In the genomic region with DNA sequence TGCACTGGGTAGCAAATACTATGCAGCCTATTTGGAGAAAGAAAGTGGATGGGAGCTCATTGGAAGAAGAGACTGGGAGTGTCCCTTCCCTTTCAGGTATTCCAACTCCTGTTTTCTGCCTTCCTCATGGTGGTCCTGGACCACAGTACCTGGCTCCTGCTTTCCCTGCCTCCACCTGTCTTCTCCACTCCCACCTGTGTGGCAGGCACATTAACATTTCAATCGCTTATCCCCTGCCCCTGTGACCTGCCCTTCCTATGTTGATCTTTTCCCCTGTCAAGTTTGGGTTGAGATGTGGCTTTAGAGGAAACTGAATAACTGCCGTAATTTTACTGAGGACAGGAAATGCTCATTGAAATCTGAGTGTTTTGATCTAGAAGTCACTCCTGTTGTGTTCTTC, we compare ENCODE assay signal across 28 cellular contexts.
"Had no signal": no experiment of that assay in that cellular context is flagged by ENCODE, and none has a peak within 500 bp of the region (broad histone marks: within the 10 kb centered on the region; RNA-seq: fewer than 3 reads in every experiment).

No MANE protein-coding gene starts in this region.

- H3K27me3 Mint-ChIP-seq: stimulated activated naive B cell treated with anti-CD40 and anti-IgM and Interleukin-4, amounts not matched to agents 10 μg/mL and 1 μg/mL and 100 μg/mL, for 72 hours had no signal

- H3K4me3 Mint-ChIP-seq: naive thymus-derived CD4-positive, alpha-beta T cell; natural killer cell; nephron; neural progenitor cell; stimulated activated naive B cell treated with anti-CD40 and anti-IgM and Interleukin-4, amounts not matched to agents 10 μg/mL and 1 μg/mL and 100 μg/mL, for 72 hours; stimulated activated naive CD8-positive, alpha-beta T cell treated with anti-CD3 and anti-CD28 coated beads, Interleukin-15, Interleukin-2, amounts not matched to agents 100 ng/mL and 50 ng/mL, for 24 hours had no signal

- DNase-seq: naive thymus-derived CD4-positive, alpha-beta T cell; natural killer cell; occipital lobe; ovary; posterior cingulate gyrus; psoas muscle; right cardiac atrium; right lobe of liver; sigmoid colon; small intestine; stimulated activated CD4-positive, alpha-beta T cell treated with anti-CD3 and anti-CD28 coated beads, Interleukin-15, amount 100 ng/mL, for 24 hours; stimulated activated CD4-positive, alpha-beta T cell treated with anti-CD3 and anti-CD28 coated beads, Interleukin-2, amount 100 ng/mL, for 24 hours; stimulated activated CD4-positive, alpha-beta T cell treated with anti-CD3 and anti-CD28 coated beads, Interleukin-2, amount 100 ng/mL, for 48 hours; stimulated activated CD4-positive, alpha-beta T cell treated with anti-CD3 and anti-CD28 coated beads, Interleukin-4, amount 100 ng/mL, for 4 hours; stimulated activated CD8-positive, alpha-beta memory T cell treated with anti-CD3 and anti-CD28 coated beads, Interleukin-4, amount 100 ng/mL, for 48 hours; stimulated activated naive B cell treated with anti-CD40 and anti-IgM and Interleukin-4, amounts not matched to agents 10 μg/mL and 1 μg/mL and 100 μg/mL, for 72 hours; stimulated activated naive CD4-positive, alpha-beta T cell treated with Interleukin-2 at 50 U/mL for 16 hours; stomach; thyroid gland; upper lobe of left lung; uterus had no signal

- H3K9me3 ChIP-seq: psoas muscle, right lobe of liver, sigmoid colon, stomach, thoracic aorta, thyroid gland, tibial nerve, upper lobe of left lung, uterus had no signal

- ATAC-seq: naive thymus-derived CD4-positive, alpha-beta T cell; natural killer cell; psoas muscle; right cardiac atrium; right lobe of liver; stimulated activated naive B cell treated with anti-CD40 and anti-IgM and Interleukin-4, amounts not matched to agents 10 μg/mL and 1 μg/mL and 100 μg/mL, for 72 hours had no signal

- H3K27ac Mint-ChIP-seq: naive thymus-derived CD4-positive, alpha-beta T cell; natural killer cell; nephron; neural progenitor cell; progenitor cell of endocrine pancreas; stimulated activated naive B cell treated with anti-CD40 and anti-IgM and Interleukin-4, amounts not matched to agents 10 μg/mL and 1 μg/mL and 100 μg/mL, for 72 hours; stimulated activated naive CD8-positive, alpha-beta T cell treated with anti-CD3 and anti-CD28 coated beads, Interleukin-15, Interleukin-2, amounts not matched to agents 100 ng/mL and 50 ng/mL, for 24 hours had no signal

- H2AFZ ChIP-seq: neural progenitor cell, parathyroid adenoma had no signal

- FAIRE-seq: small intestine had no signal

- H3K79me2 ChIP-seq: parathyroid adenoma had no signal

- H3K9ac ChIP-seq: neural progenitor cell, parathyroid adenoma had no signal

- H3K27me3 ChIP-seq: neural progenitor cell, ovary, right lobe of liver, sigmoid colon, stomach, thyroid gland, tibial nerve, upper lobe of left lung, uterus had no signal

- H3K4me1 Mint-ChIP-seq: naive thymus-derived CD4-positive, alpha-beta T cell; natural killer cell; stimulated activated naive B cell treated with anti-CD40 and anti-IgM and Interleukin-4, amounts not matched to agents 10 μg/mL and 1 μg/mL and 100 μg/mL, for 72 hours had no signal

- H3K4me2 ChIP-seq: neural progenitor cell had no signal

- H3K4me3 ChIP-seq: neural progenitor cell, ovary, psoas muscle, right lobe of liver, sigmoid colon, stomach, thoracic aorta, thyroid gland, tibial nerve, upper lobe of left lung, uterus had no signal

- H3K36me3 Mint-ChIP-seq: naive thymus-derived CD4-positive, alpha-beta T cell; natural killer cell; neural progenitor cell; stimulated activated naive B cell treated with anti-CD40 and anti-IgM and Interleukin-4, amounts not matched to agents 10 μg/mL and 1 μg/mL and 100 μg/mL, for 72 hours had no signal

- H3K9me3 Mint-ChIP-seq: natural killer cell; nephron; neural progenitor cell; stimulated activated naive CD8-positive, alpha-beta T cell treated with anti-CD3 and anti-CD28 coated beads, Interleukin-15, Interleukin-2, amounts not matched to agents 100 ng/mL and 50 ng/mL, for 24 hours had no signal

- H3K27ac ChIP-seq: neural progenitor cell, ovary, parathyroid adenoma, psoas muscle, right lobe of liver, sigmoid colon, stomach, thoracic aorta, thyroid gland, tibial nerve, upper lobe of left lung, uterus had no signal

- H3K36me3 ChIP-seq: neural progenitor cell, ovary, right lobe of liver, sigmoid colon, stomach, thoracic aorta, thyroid gland, tibial nerve, upper lobe of left lung, uterus had no signal

- H3K4me1 ChIP-seq: neural progenitor cell, parathyroid adenoma, psoas muscle, right lobe of liver, stomach, thyroid gland, tibial nerve, upper lobe of left lung, uterus had no signal
